In the genomic region with DNA sequence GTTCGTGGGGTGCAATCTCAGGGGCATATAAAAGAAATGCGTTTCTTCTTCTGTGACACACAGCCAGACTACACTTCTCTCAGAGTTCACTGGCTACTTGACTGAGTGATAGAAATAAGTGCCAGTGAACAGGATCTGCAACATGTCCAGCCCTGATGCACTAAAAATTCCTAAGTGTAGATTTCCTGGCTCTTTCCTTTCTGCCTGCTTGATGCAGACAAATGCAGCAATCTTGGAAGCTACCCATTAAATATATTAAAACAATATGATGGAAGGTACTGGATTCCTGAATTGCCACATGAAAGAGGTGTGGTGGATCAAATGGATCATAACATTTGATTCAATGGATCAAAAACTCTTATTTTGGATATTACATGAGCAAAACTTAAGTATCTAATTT, we compare ENCODE assay signal across 25 cellular contexts.
"Had no signal": no experiment of that assay in that cellular context is flagged by ENCODE, and none has a peak within 500 bp of the region (broad histone marks: within the 10 kb centered on the region; RNA-seq: fewer than 3 reads in every experiment).

No MANE protein-coding gene starts in this region.

- H3K27me3 ChIP-seq: colonic mucosa, esophagus squamous epithelium, gastrocnemius medialis, heart right ventricle, left lung had no signal

- H3K36me3 Mint-ChIP-seq: mesothelial cell of epicardium, naive B cell had no signal

- H3K27ac Mint-ChIP-seq: dendritic cell treated with granulocyte-macrophage colony-stimulating factor and Interleukin-4, amounts not matched to agents 40 ng/mL and 50 ng/mL, for 4 days; effector memory CD8-positive, alpha-beta T cell; endodermal cell; mesothelial cell of epicardium; naive B cell had no signal

- H3K4me1 ChIP-seq: colonic mucosa, esophagus squamous epithelium, gastrocnemius medialis, left lung, lower lobe of right lung had no signal

- H3K27me3 Mint-ChIP-seq: dendritic cell treated with granulocyte-macrophage colony-stimulating factor and Interleukin-4, amounts not matched to agents 40 ng/mL and 50 ng/mL, for 4 days; effector memory CD8-positive, alpha-beta T cell; naive B cell had no signal

- H3K4me1 Mint-ChIP-seq: endodermal cell, naive B cell had no signal

- H3K9me3 Mint-ChIP-seq: endodermal cell, mesothelial cell of epicardium had no signal

- H3K4me3 Mint-ChIP-seq: dendritic cell treated with granulocyte-macrophage colony-stimulating factor and Interleukin-4, amounts not matched to agents 40 ng/mL and 50 ng/mL, for 4 days; effector memory CD8-positive, alpha-beta T cell; endodermal cell; mesothelial cell of epicardium; naive B cell had no signal

- H3K27ac ChIP-seq: colonic mucosa, epithelial cell of prostate, esophagus squamous epithelium, gastrocnemius medialis, heart right ventricle, left lung, lower lobe of right lung had no signal

- H3K4me3 ChIP-seq: colonic mucosa, esophagus squamous epithelium, gastrocnemius medialis, heart right ventricle, left lung, lower lobe of right lung, mucosa of descending colon had no signal

- H3K36me3 ChIP-seq: colonic mucosa, esophagus squamous epithelium, gastrocnemius medialis, heart right ventricle, left lung, lower lobe of right lung had no signal

- DNase-seq: colonic mucosa; cortex of kidney; effector CD8-positive, alpha-beta T cell; effector memory CD8-positive, alpha-beta T cell; endodermal cell; erythroblast; esophagus squamous epithelium; foreskin fibroblast; foreskin melanocyte; gastrocnemius medialis; glutamatergic neuron; head of caudate nucleus; heart right ventricle; hippocampal formation; left cardiac atrium; left lung; left ventricle myocardium superior; lower lobe of right lung; mesenchymal stem cell; mucosa of descending colon; naive B cell had no signal

- ATAC-seq: effector memory CD8-positive, alpha-beta T cell; esophagus mucosa; gastrocnemius medialis; left cardiac atrium; left lung; left ventricle myocardium superior; lower lobe of right lung; mucosa of descending colon had no signal

- H3K9me3 ChIP-seq: colonic mucosa, esophagus squamous epithelium, gastrocnemius medialis, heart right ventricle, left lung, lower lobe of right lung had no signal
